ENCODE assay signal across 8 cellular contexts in genomic region chr15:30420723-30421122, GRCh38. TPM values are rescaled to one million over a fixed set of nuclear protein-coding genes. Genes with fewer than 3 reads are reported as not detected.
DNase-seq lines count a peak whose midpoint lies in the region; ATAC-seq and TF ChIP-seq lines count a peak whose summit lies in the region.
"Not testable (repeated sequence)": the region's sequence is repeated elsewhere in the genome, so short reads cannot be mapped to it uniquely, and the experiment has no call there.
"Had no signal": no experiment of that assay in that cellular context is flagged by ENCODE, and none has a peak within 500 bp of the region (broad histone marks: within the 10 kb centered on the region; RNA-seq: fewer than 3 reads in every experiment).

No MANE protein-coding gene starts in this region.

- not testable (repeated sequence) for ATAC-seq in activated CD8-positive, alpha-beta T cell treated with anti-CD3 and anti-CD28 coated beads, Interleukin-2, amount 10 ng/mL, durations not matched to agents 7 days and 5 days; natural killer cell treated with Interleukin-12 subunit alpha and Interleukin-12 subunit beta and Interleukin-15 and Interleukin-18, amount 100 ng/mL, for 72 hours

- H3K9me3 Mint-ChIP-seq in activated CD8-positive, alpha-beta T cell treated with anti-CD3 and anti-CD28 coated beads, Interleukin-2, amount 10 ng/mL, durations not matched to agents 7 days and 5 days (ENCODE audit: insufficient read depth); immature natural killer cell; natural killer cell treated with Interleukin-12 subunit alpha and Interleukin-12 subunit beta and Interleukin-15 and Interleukin-18, amount 100 ng/mL, for 72 hours: not testable (repeated sequence)

- not testable (repeated sequence) for H3K4me1 Mint-ChIP-seq in activated CD8-positive, alpha-beta T cell treated with anti-CD3 and anti-CD28 coated beads, Interleukin-2, amount 10 ng/mL, durations not matched to agents 7 days and 5 days (ENCODE audit: low read depth); immature natural killer cell; natural killer cell treated with Interleukin-12 subunit alpha and Interleukin-12 subunit beta and Interleukin-15 and Interleukin-18, amount 100 ng/mL, for 72 hours (ENCODE audit: low read depth in 2 of 2)

- H3K27me3 Mint-ChIP-seq in activated CD8-positive, alpha-beta T cell treated with anti-CD3 and anti-CD28 coated beads, Interleukin-2, amount 10 ng/mL, durations not matched to agents 7 days and 5 days (ENCODE audit: low read depth); immature natural killer cell (ENCODE audit: low read depth in 3 of 3); natural killer cell treated with Interleukin-12 subunit alpha and Interleukin-12 subunit beta and Interleukin-15 and Interleukin-18, amount 100 ng/mL, for 72 hours: not testable (repeated sequence)

- not testable (repeated sequence) for H3K36me3 Mint-ChIP-seq in activated CD8-positive, alpha-beta T cell treated with anti-CD3 and anti-CD28 coated beads, Interleukin-2, amount 10 ng/mL, durations not matched to agents 7 days and 5 days (ENCODE audit: low read depth); immature natural killer cell; natural killer cell treated with Interleukin-12 subunit alpha and Interleukin-12 subunit beta and Interleukin-15 and Interleukin-18, amount 100 ng/mL, for 72 hours

- peak overlapping the region; percentile 22 for H3K4me3 Mint-ChIP-seq in activated CD8-positive, alpha-beta T cell treated with anti-CD3 and anti-CD28 coated beads, Interleukin-2, amount 10 ng/mL, durations not matched to agents 7 days and 5 days
- H3K4me3 Mint-ChIP-seq in immature natural killer cell, result peak overlapping the region in 4 of 5 donors; percentile 27 to 40 (median 32)
- H3K4me3 Mint-ChIP-seq in natural killer cell treated with Interleukin-12 subunit alpha and Interleukin-12 subunit beta and Interleukin-15 and Interleukin-18, amount 100 ng/mL, for 72 hours, result peak overlapping the region; percentile 47

- H3K27ac Mint-ChIP-seq in activated CD8-positive, alpha-beta T cell treated with anti-CD3 and anti-CD28 coated beads, Interleukin-2, amount 10 ng/mL, durations not matched to agents 7 days and 5 days, result peak overlapping the region; percentile 43
- peak overlapping the region in 2 of 6 donors; percentile 27 to 62 for H3K27ac Mint-ChIP-seq in immature natural killer cell
- peak overlapping the region in 1 of 2 donors; percentile 41 for H3K27ac Mint-ChIP-seq in natural killer cell treated with Interleukin-12 subunit alpha and Interleukin-12 subunit beta and Interleukin-15 and Interleukin-18, amount 100 ng/mL, for 72 hours

- not testable (repeated sequence) for H2AFZ ChIP-seq in MM.1S (ENCODE audit: low read length)

- not testable (repeated sequence) for H3F3A ChIP-seq in MM.1S (ENCODE audit: insufficient read depth, low read length)

- POLR2A ChIA-PET in activated CD8-positive, alpha-beta T cell treated with anti-CD3 and anti-CD28 coated beads, Interleukin-2, amount 10 ng/mL, durations not matched to agents 7 days and 5 days (lab: Charles Lee), result not testable (repeated sequence)

- peak; percentile 0 for DNase-seq in CD1c-positive myeloid dendritic cell (ENCODE audit: extremely low spot score)
- DNase-seq in HT1080 (ENCODE audit: low read depth), result peak; percentile 0
- peak; percentile 4 for DNase-seq in MM.1S
- DNase-seq in activated CD8-positive, alpha-beta T cell treated with anti-CD3 and anti-CD28 coated beads, Interleukin-2, amount 10 ng/mL, durations not matched to agents 7 days and 5 days, result not testable (repeated sequence)
- DNase-seq in immature natural killer cell, result peak; percentile 25 to 43 (median 28)
- DNase-seq in natural killer cell treated with Interleukin-12 subunit alpha and Interleukin-12 subunit beta and Interleukin-15 and Interleukin-18, amount 100 ng/mL, for 72 hours (ENCODE audit: low spot score), result peak; percentile 59

- H3K27me3 ChIP-seq in MM.1S (replicated peaks; ENCODE audit: insufficient read depth, low read length), result not testable (repeated sequence)

- not testable (repeated sequence) for H3K79me2 ChIP-seq in MM.1S (ENCODE audit: low read length)

- H3K4me1 ChIP-seq in MM.1S (ENCODE audit: low read length), result not testable (repeated sequence)

- H3K4me3 ChIP-seq in MM.1S (ENCODE audit: low read length), result not testable (repeated sequence)

- not testable (repeated sequence) for TF ChIP-seq CTCF in MM.1S (IDR thresholded peaks at IDR 0.05; ENCODE audit: low read length)

- CTCF ChIA-PET in activated CD8-positive, alpha-beta T cell treated with anti-CD3 and anti-CD28 coated beads, Interleukin-2, amount 10 ng/mL, durations not matched to agents 7 days and 5 days (lab: Charles Lee), result not testable (repeated sequence)

- not testable (repeated sequence) for H3K36me3 ChIP-seq in MM.1S (replicated peaks; ENCODE audit: insufficient read depth, low read length)

- H3K9me2 ChIP-seq in MM.1S (replicated peaks; ENCODE audit: insufficient read depth, low read length), result not testable (repeated sequence)

- H4K20me1 ChIP-seq in MM.1S (ENCODE audit: insufficient read depth, low read length), result not testable (repeated sequence)

- H3K4me2 ChIP-seq in MM.1S (ENCODE audit: low read depth, low read length), result not testable (repeated sequence)

- not testable (repeated sequence) for H3K9me3 ChIP-seq in MM.1S (replicated peaks; ENCODE audit: insufficient read depth, low read length)

- H3K9ac ChIP-seq in MM.1S (ENCODE audit: low read length), result not testable (repeated sequence)

- not testable (repeated sequence) for H3K27ac ChIP-seq in MM.1S (ENCODE audit: low read length)

RNA-seq across cellular contexts. Expression of gene GOLGA8R, which starts 6.7 kb away (rescaled TPM):
- 0.17 and 0.69 TPM in 2 replicates for total RNA-seq in HT1080 (2014; rRNA removed; shearing (Covaris generic))
- 0.21 and 0.40 TPM in 2 replicates for polyA plus RNA-seq in HT1080 (2015; cell fraction: cytosol; rRNA removed)
- 1.4 and 3.3 TPM in 2 replicates for polyA plus RNA-seq in HT1080 (2015; cell fraction: nucleus; rRNA removed)
- 10 to 100 TPM in 1 of 2 experiments, 1 to 10 TPM in 1; 9.5 to 12.1 TPM for total RNA-seq in activated CD8-positive, alpha-beta T cell treated with anti-CD3 and anti-CD28 coated beads, Interleukin-2, amount 10 ng/mL, durations not matched to agents 7 days and 5 days
- polyA plus RNA-seq in immature natural killer cell, result 1 to 10 TPM in 2 of 3 donors, under 1 TPM in 1; 0.70 to 2.6 (median 1.8) TPM
- total RNA-seq in natural killer cell treated with Interleukin-12 subunit alpha and Interleukin-12 subunit beta and Interleukin-15 and Interleukin-18, amount 100 ng/mL, for 72 hours, result 10 to 100 TPM; 53.4 to 70.9 TPM
- polyA plus RNA-seq: CD8-positive, alpha-beta memory T cell had no signal

RNA-seq across cellular contexts. Expression of gene CHRFAM7A, which starts 27.4 kb away (rescaled TPM):
- 3.9 and 5.1 TPM in 2 replicates for total RNA-seq in HT1080 (2014; rRNA removed; shearing (Covaris generic))
- polyA plus RNA-seq in HT1080 (2015; cell fraction: cytosol; rRNA removed), result 2.5 TPM in 2 replicates
- polyA plus RNA-seq in HT1080 (2015; cell fraction: nucleus; rRNA removed), result 14.3 and 21.8 TPM in 2 replicates
- 1 to 10 TPM; 1.9 to 2.3 TPM for total RNA-seq in activated CD8-positive, alpha-beta T cell treated with anti-CD3 and anti-CD28 coated beads, Interleukin-2, amount 10 ng/mL, durations not matched to agents 7 days and 5 days
- polyA plus RNA-seq in immature natural killer cell, result 1 to 10 TPM in 1 of 3 donors, not detected in 2; 3.2 TPM
- total RNA-seq in natural killer cell treated with Interleukin-12 subunit alpha and Interleukin-12 subunit beta and Interleukin-15 and Interleukin-18, amount 100 ng/mL, for 72 hours, result 1 to 10 TPM; 2.4 to 4.8 TPM
- total RNA-seq: CD8-positive, alpha-beta memory T cell; GM23248 had no signal
- polyA plus RNA-seq: CD8-positive, alpha-beta memory T cell; GM23248 had no signal

Comparison
In these comparisons a context has a peak if more than half of its experiments do, and no peak if none do; other contexts are left out.
1. RNA of gene GOLGA8R, which starts 6.7 kb away (total RNA-seq): 53.4 to 70.9 TPM in natural killer cell treated with Interleukin-12 subunit alpha and Interleukin-12 subunit beta and Interleukin-15 and Interleukin-18, amount 100 ng/mL, for 72 hours; 9.5 to 12.1 TPM in activated CD8-positive, alpha-beta T cell treated with anti-CD3 and anti-CD28 coated beads, Interleukin-2, amount 10 ng/mL, durations not matched to agents 7 days and 5 days and 0.17 to 0.69 TPM in HT1080; every median in the first group is over 4 times any median in the second.
2. Peak in every context shown above with its lines, with median percentiles within 50 percentile points of each other: H3K4me3 Mint-ChIP-seq.